ENCODE assay signal across 19 cellular contexts in the genomic region with DNA sequence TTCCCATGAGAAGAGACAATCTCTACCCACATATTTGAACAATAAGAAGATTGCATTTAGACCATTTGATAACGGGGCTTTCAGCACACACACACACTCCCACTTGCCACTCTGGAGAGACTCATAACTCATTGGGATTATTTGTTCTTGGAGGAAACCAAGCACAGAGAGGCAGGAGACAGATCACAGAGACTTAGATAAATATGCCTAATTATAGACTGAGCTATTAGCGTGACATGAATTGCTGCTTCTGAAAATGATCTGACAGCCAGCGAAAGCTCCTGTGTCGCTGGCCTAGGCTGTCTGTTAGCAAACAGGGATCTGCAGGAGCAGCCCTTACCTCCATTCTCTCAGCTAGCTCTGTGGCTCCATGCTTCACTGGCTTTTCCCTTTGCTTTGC.
A peak's percentile ranks its signal among the peaks of the same experiment; 100 is the strongest.
DNase-seq lines count a peak whose midpoint lies in the region; ATAC-seq and TF ChIP-seq lines count a peak whose summit lies in the region.
"Had no signal": no experiment of that assay in that cellular context is flagged by ENCODE, and none has a peak within 500 bp of the region (broad histone marks: within the 10 kb centered on the region; RNA-seq: fewer than 3 reads in every experiment).

No MANE protein-coding gene starts in this region.

- H3K27ac Mint-ChIP-seq in CD4-positive, alpha-beta memory T cell = no peak overlapping the region
- H3K27ac Mint-ChIP-seq: activated naive CD4-positive, alpha-beta T cell treated with anti-CD3 and anti-CD28 coated beads for 36 hours; natural killer cell; progenitor cell of endocrine pancreas had no signal

- DNase-seq in DMS153 (lab: John Stamatoyannopoulos, UW) (peak; percentile 78), NCI-H146 (lab: John Stamatoyannopoulos, UW) (peak; percentile 93), NCI-H748 (lab: John Stamatoyannopoulos, UW; ENCODE audit: unreplicated experiment) (peak; percentile 95), left ventricle myocardium inferior (no peak), cerebellar nuclear complex (lab: John Stamatoyannopoulos, UW) (no peak), C1 segment of cervical spinal cord (lab: John Stamatoyannopoulos, UW) (no peak)
- no peak for DNase-seq in CD4-positive, alpha-beta memory T cell
- DNase-seq: activated CD4-positive, alpha-beta T cell treated with anti-CD3 and anti-CD28 coated beads, Interleukin-2, amount 50 U/mL, for 1 hour; activated naive CD4-positive, alpha-beta T cell treated with anti-CD3 and anti-CD28 coated beads for 36 hours; Calu3; colonic mucosa; GDM1; mesendoderm; natural killer cell; NCI-H1694 had no signal

- no peaks in the 10 kb centered on the region for H3K36me3 ChIP-seq in left ventricle myocardium inferior
- H3K36me3 ChIP-seq in CD4-positive, alpha-beta memory T cell (ENCODE audit: insufficient read depth, low read length) = no peaks in the 10 kb centered on the region
- H3K36me3 ChIP-seq: colonic mucosa had no signal

- H3K4me1 ChIP-seq in left ventricle myocardium inferior = peaks cover 41% of the 10 kb centered on the region
- H3K4me1 ChIP-seq in CD4-positive, alpha-beta memory T cell (ENCODE audit: insufficient read depth, low read length) = no peaks in the 10 kb centered on the region
- H3K4me1 ChIP-seq: colonic mucosa had no signal

- CTCF ChIA-PET in CD4-positive, alpha-beta memory T cell (lab: Charles Lee; ENCODE audit: partially characterized antibody) = no interaction called here

- H3K9me3 Mint-ChIP-seq in CD4-positive, alpha-beta memory T cell = peaks cover 0 to 16% (median 6%) of the 10 kb centered on the region in 8 donors

- H3K4me3 Mint-ChIP-seq in CD4-positive, alpha-beta memory T cell = no peak overlapping the region
- H3K4me3 Mint-ChIP-seq: activated naive CD4-positive, alpha-beta T cell treated with anti-CD3 and anti-CD28 coated beads for 36 hours; natural killer cell had no signal

- intact Hi-C loops in left ventricle myocardium inferior (cut with micrococcal nuclease) = no loop called here
- intact Hi-C loops in CD4-positive, alpha-beta memory T cell (cut with micrococcal nuclease) = no loop called here

- no peak overlapping the region for H3K4me3 ChIP-seq in left ventricle myocardium inferior
- H3K4me3 ChIP-seq in CD4-positive, alpha-beta memory T cell (ENCODE audit: low read length in 2 of 2) = no peak overlapping the region
- H3K4me3 ChIP-seq: colonic mucosa, GM12878, skin epidermis had no signal

- H3K36me3 Mint-ChIP-seq in CD4-positive, alpha-beta memory T cell = no peaks in the 10 kb centered on the region

- no peaks in the 10 kb centered on the region for H3K27me3 ChIP-seq in left ventricle myocardium inferior (ENCODE audit: low read depth)
- no peaks in the 10 kb centered on the region for H3K27me3 ChIP-seq in CD4-positive, alpha-beta memory T cell (ENCODE audit: insufficient read depth, low read length)
- H3K27me3 ChIP-seq: colonic mucosa had no signal

- H3K27me3 Mint-ChIP-seq in CD4-positive, alpha-beta memory T cell = no peaks in the 10 kb centered on the region

- H3K9me3 ChIP-seq in left ventricle myocardium inferior (replicated peaks) = peaks cover 15% of the 10 kb centered on the region
- no peaks in the 10 kb centered on the region for H3K9me3 ChIP-seq in CD4-positive, alpha-beta memory T cell (ENCODE audit: control insufficient read depth in 1 of 2, low read length in 2 of 2)
- H3K9me3 ChIP-seq: colonic mucosa had no signal

- POLR2A ChIA-PET in CD4-positive, alpha-beta memory T cell (lab: Charles Lee; ENCODE audit: partially characterized antibody) = no interaction called here

- peak overlapping the region; percentile 68 for H3K27ac ChIP-seq in left ventricle myocardium inferior (replicated peaks)
- H3K27ac ChIP-seq in CD4-positive, alpha-beta memory T cell (ENCODE audit: low read depth, low read length) = no peak overlapping the region
- H3K27ac ChIP-seq: colonic mucosa, skin epidermis had no signal

- ATAC-seq in HG03045 (IDR thresholded peaks at IDR 0.05; ENCODE audit: unreplicated experiment) = no peak
- ATAC-seq: GM12878, natural killer cell had no signal

- no peaks in the 10 kb centered on the region for H3K4me1 Mint-ChIP-seq in CD4-positive, alpha-beta memory T cell
- H3K4me1 Mint-ChIP-seq: natural killer cell had no signal

- no peak for TF ChIP-seq CTCF in left ventricle myocardium inferior (IDR thresholded peaks at IDR 0.05; ENCODE audit: borderline replicate concordance)

Comparison
In these comparisons a context has a peak if more than half of its experiments do, and no peak if none do; other contexts are left out.
1. DNase-seq: peak in DMS153 (single experiment), NCI-H146 (single experiment) and NCI-H748 (single experiment); none in left ventricle myocardium inferior (single experiment), cerebellar nuclear complex (0 of 2), C1 segment of cervical spinal cord (0 of 14) and CD4-positive, alpha-beta memory T cell (0 of 5).